In genomic region chr18:48952287-48953095, GRCh38 we compare ENCODE assay signal across 8 cellular contexts. TPM values are rescaled to one million over a fixed set of nuclear protein-coding genes. Genes with fewer than 3 reads are reported as not detected.
DNase-seq lines count a peak whose midpoint lies in the region; ATAC-seq lines count a peak whose summit lies in the region.

No MANE protein-coding gene starts in this region.

- DNase-seq in AG20443 (ENCODE audit: low spot score) (peak; percentile 82), NCI-H345 treated with DMSO at 0.1 percent for 48 hours (lab: John Stamatoyannopoulos, UW; ENCODE audit: unreplicated experiment) (peak; percentile 57), mesenchymal stem cell (peak; percentile 94)
- peak; percentile 51 for DNase-seq in activated CD4-positive, alpha-beta memory T cell treated with anti-CD3 and anti-CD28 coated beads, Interleukin-2, amount 10 ng/mL, durations not matched to agents 7 days and 5 days

- peak; percentile 24 for ATAC-seq in GM18868 (IDR thresholded peaks at IDR 0.05; ENCODE audit: unreplicated experiment)
- peak; percentile 40 for ATAC-seq in HG03045 (IDR thresholded peaks at IDR 0.05; ENCODE audit: unreplicated experiment)

- H2AK5ac ChIP-seq in mesenchymal stem cell (ENCODE audit: low read length, severe bottlenecking): no peak overlapping the region

- H3K4me2 ChIP-seq in mesenchymal stem cell (ENCODE audit: low read length, poor library complexity, severe bottlenecking): peak overlapping the region; percentile 93

- H3K27ac ChIP-seq in mesenchymal stem cell (ENCODE audit: low read length, poor library complexity, severe bottlenecking): peak overlapping the region; percentile 99
- peak overlapping the region; percentile 97 for H3K27ac ChIP-seq in stomach smooth muscle (ENCODE audit: low read length)

- H3K23ac ChIP-seq in mesenchymal stem cell (ENCODE audit: low read length in 2 of 2): peak overlapping the region in 1 of 2 experiments; percentile 47

- H4K8ac ChIP-seq in mesenchymal stem cell (ENCODE audit: low read length): peak overlapping the region; percentile 93

- peak overlapping the region; percentile 94 for H2BK120ac ChIP-seq in mesenchymal stem cell (ENCODE audit: low read depth, low read length)

- H3K36me3 Mint-ChIP-seq in activated CD4-positive, alpha-beta memory T cell treated with anti-CD3 and anti-CD28 coated beads, Interleukin-2, amount 10 ng/mL, durations not matched to agents 7 days and 5 days (ENCODE audit: low read depth): peaks cover 21% of the 10 kb centered on the region

- H3K36me3 ChIP-seq in endocrine pancreas (ENCODE audit: control insufficient read depth, insufficient read depth, low read length) (no peaks in the 10 kb centered on the region), mesenchymal stem cell (ENCODE audit: control insufficient read depth in 1 of 2, insufficient read depth in 2 of 2, low read depth in 1 of 2, low read length in 2 of 2) (peaks cover 20 to 24% of the 10 kb centered on the region in 2 experiments), stomach smooth muscle (ENCODE audit: control insufficient read depth in 2 of 2, insufficient read depth in 2 of 2, low read length in 2 of 2) (no peaks in the 10 kb centered on the region)

- peak overlapping the region; percentile 56 for H3K4me3 ChIP-seq in endocrine pancreas (ENCODE audit: control insufficient read depth, insufficient read depth, low read length)
- H3K4me3 ChIP-seq in mesenchymal stem cell (ENCODE audit: insufficient read depth in 1 of 2, low read depth in 1 of 2, low read length in 2 of 2): peak overlapping the region; percentile 58 to 83
- peak overlapping the region; percentile 75 to 79 for H3K4me3 ChIP-seq in stomach smooth muscle (ENCODE audit: low read length in 2 of 2)

- H3K79me1 ChIP-seq in mesenchymal stem cell (replicated peaks; ENCODE audit: low read length, poor library complexity, severe bottlenecking): no peaks in the 10 kb centered on the region

- WGBS in mesenchymal stem cell: under 1% methylated on average over 63 of the region's 66 CpGs

- peak overlapping the region; percentile 81 for H3K4me3 Mint-ChIP-seq in activated CD4-positive, alpha-beta memory T cell treated with anti-CD3 and anti-CD28 coated beads, Interleukin-2, amount 10 ng/mL, durations not matched to agents 7 days and 5 days

- peak overlapping the region; percentile 96 for H2BK5ac ChIP-seq in mesenchymal stem cell (ENCODE audit: low read depth, low read length, poor library complexity, severe bottlenecking)

- H3K4ac ChIP-seq in mesenchymal stem cell (ENCODE audit: low read depth in 1 of 2, low read length in 2 of 2): peak overlapping the region; percentile 91 to 92

- H2BK15ac ChIP-seq in mesenchymal stem cell (ENCODE audit: low read depth, poor library complexity, severe bottlenecking): peak overlapping the region; percentile 99

- H3K9ac ChIP-seq in endocrine pancreas (ENCODE audit: control insufficient read depth, insufficient read depth, low read length) (peak overlapping the region; percentile 99), mesenchymal stem cell (ENCODE audit: low read length) (peak overlapping the region; percentile 94), stomach smooth muscle (ENCODE audit: low read length in 2 of 2) (peak overlapping the region; percentile 78 to 87)

- peak overlapping the region; percentile 87 for H4K91ac ChIP-seq in mesenchymal stem cell (ENCODE audit: low read length)

- H3K27me3 Mint-ChIP-seq in activated CD4-positive, alpha-beta memory T cell treated with anti-CD3 and anti-CD28 coated beads, Interleukin-2, amount 10 ng/mL, durations not matched to agents 7 days and 5 days: no peaks in the 10 kb centered on the region

- H3K27me3 ChIP-seq in endocrine pancreas (ENCODE audit: control insufficient read depth, insufficient read depth, low read length): no peaks in the 10 kb centered on the region
- H3K27me3 ChIP-seq in mesenchymal stem cell (ENCODE audit: control insufficient read depth in 1 of 2, insufficient read depth in 1 of 2, low read length in 2 of 2): no peaks in the 10 kb centered on the region
- no peaks in the 10 kb centered on the region for H3K27me3 ChIP-seq in stomach smooth muscle (ENCODE audit: control insufficient read depth in 1 of 2, insufficient read depth in 2 of 2, low read length in 2 of 2)

- H3K9me3 Mint-ChIP-seq in activated CD4-positive, alpha-beta memory T cell treated with anti-CD3 and anti-CD28 coated beads, Interleukin-2, amount 10 ng/mL, durations not matched to agents 7 days and 5 days: no peaks in the 10 kb centered on the region

- H3K4me1 Mint-ChIP-seq in activated CD4-positive, alpha-beta memory T cell treated with anti-CD3 and anti-CD28 coated beads, Interleukin-2, amount 10 ng/mL, durations not matched to agents 7 days and 5 days: peaks cover 43% of the 10 kb centered on the region

- peak overlapping the region; percentile 91 to 99 for H3K18ac ChIP-seq in mesenchymal stem cell (ENCODE audit: low read depth in 1 of 2, low read length in 2 of 2)

- H3K27ac Mint-ChIP-seq in activated CD4-positive, alpha-beta memory T cell treated with anti-CD3 and anti-CD28 coated beads, Interleukin-2, amount 10 ng/mL, durations not matched to agents 7 days and 5 days: peak overlapping the region; percentile 74

- H3K9me3 ChIP-seq in endocrine pancreas (ENCODE audit: control insufficient read depth, low read length) (no peaks in the 10 kb centered on the region), mesenchymal stem cell (ENCODE audit: control insufficient read depth, low read length) (no peaks in the 10 kb centered on the region), stomach smooth muscle (ENCODE audit: control insufficient read depth in 2 of 2, low read length in 2 of 2) (no peaks in the 10 kb centered on the region)

- CTCF ChIA-PET in activated CD4-positive, alpha-beta memory T cell treated with anti-CD3 and anti-CD28 coated beads, Interleukin-2, amount 10 ng/mL, durations not matched to agents 7 days and 5 days (lab: Charles Lee): interaction anchor here (0.6 to 1.6 kb wide), 7 partner anchors 11 to 1476 kb away, joined by 3 to 6 read pairs (median 3); no protein-coding TSS in a partner anchor

- POLR2A ChIA-PET in activated CD4-positive, alpha-beta memory T cell treated with anti-CD3 and anti-CD28 coated beads, Interleukin-2, amount 10 ng/mL, durations not matched to agents 7 days and 5 days (lab: Charles Lee): interaction anchor here (1.0 to 3.1 kb wide), 16 partner anchors 9 to 1022 kb away, joined by 3 to 37 read pairs (median 6); no protein-coding TSS in a partner anchor

- H3K4me1 ChIP-seq in endocrine pancreas (ENCODE audit: control insufficient read depth, insufficient read depth, low read length) (no peaks in the 10 kb centered on the region), mesenchymal stem cell (ENCODE audit: control insufficient read depth, insufficient read depth, low read depth, low read length) (peaks cover 4% of the 10 kb centered on the region), stomach smooth muscle (ENCODE audit: control insufficient read depth, insufficient read depth, low read length) (peaks cover 39% of the 10 kb centered on the region)

- H2BK12ac ChIP-seq in mesenchymal stem cell (ENCODE audit: low read length in 2 of 2): peak overlapping the region; percentile 72 to 90

- H3K14ac ChIP-seq in mesenchymal stem cell (ENCODE audit: low read length in 2 of 2): peak overlapping the region in 1 of 2 experiments; percentile 49

- no peak overlapping the region for H2AFZ ChIP-seq in mesenchymal stem cell (ENCODE audit: low read depth, low read length)

RNA-seq across cellular contexts. Expression of gene SMAD7, which starts 1.7 kb away (rescaled TPM):
- total RNA-seq in activated CD4-positive, alpha-beta memory T cell treated with anti-CD3 and anti-CD28 coated beads, Interleukin-2, amount 10 ng/mL, durations not matched to agents 7 days and 5 days: 10 to 100 TPM; 30.0 to 31.0 TPM
- 9.6 TPM for polyA plus RNA-seq in mesenchymal stem cell (2013, experiment 1 of 2)
- polyA plus RNA-seq in mesenchymal stem cell (2013, experiment 2 of 2): 9.9 TPM

Comparison
In these comparisons a context has a peak if more than half of its experiments do, and no peak if none do; other contexts are left out.
1. Peak in every context shown above with its lines: DNase-seq, ATAC-seq, H3K4me3 ChIP-seq and H3K27ac ChIP-seq.